In the genomic region with DNA sequence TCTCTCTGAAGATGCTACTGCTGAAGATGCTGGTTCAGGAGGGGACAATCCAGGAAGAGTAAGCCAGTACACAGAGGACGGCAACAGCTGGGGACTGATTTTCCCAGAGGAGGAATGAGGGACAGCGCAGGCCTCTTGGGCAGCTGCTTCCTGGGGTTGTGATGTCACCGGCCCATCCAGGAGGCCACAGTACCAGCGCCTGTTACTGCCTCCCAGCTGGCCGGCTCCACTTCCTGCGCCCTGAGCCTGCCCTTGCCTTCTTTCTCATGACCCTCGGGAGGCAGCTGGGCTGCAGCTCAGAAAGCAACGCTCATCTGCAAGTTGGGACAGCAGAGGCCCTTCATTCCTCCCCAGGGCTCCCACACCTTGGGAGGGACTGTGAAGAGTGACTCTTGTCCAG, we compare ENCODE assay signal across 11 cellular contexts. TPM values are rescaled to one million over a fixed set of nuclear protein-coding genes. Genes with fewer than 3 reads are reported as not detected.
DNase-seq lines count a peak whose midpoint lies in the region; ATAC-seq and TF ChIP-seq lines count a peak whose summit lies in the region.
"Had no signal": no experiment of that assay in that cellular context is flagged by ENCODE, and none has a peak within 500 bp of the region (broad histone marks: within the 10 kb centered on the region; RNA-seq: fewer than 3 reads in every experiment).

No MANE protein-coding gene starts in this region.

- H3K27ac Mint-ChIP-seq in natural killer cell treated with Interleukin-12 subunit alpha and Interleukin-12 subunit beta and Interleukin-15 and Interleukin-18, amount 100 ng/mL, for 72 hours = no peak overlapping the region
- no peak overlapping the region for H3K27ac Mint-ChIP-seq in activated CD8-positive, alpha-beta memory T cell treated with anti-CD3 and anti-CD28 coated beads, Interleukin-2, amount 10 ng/mL, durations not matched to agents 7 days and 5 days

- H3K4me3 ChIP-seq in cardiac fibroblast (replicated peaks in 1 of 2; ENCODE audit: low read depth in 2 of 2, low read length in 2 of 2) (no peak overlapping the region), skeletal muscle tissue (ENCODE audit: low read length in 3 of 3) (no peak overlapping the region)
- H3K4me3 ChIP-seq: suprapubic skin had no signal

- no peaks in the 10 kb centered on the region for H3K4me1 Mint-ChIP-seq in natural killer cell treated with Interleukin-12 subunit alpha and Interleukin-12 subunit beta and Interleukin-15 and Interleukin-18, amount 100 ng/mL, for 72 hours (ENCODE audit: low read depth in 2 of 2)
- peaks cover 27% of the 10 kb centered on the region for H3K4me1 Mint-ChIP-seq in activated CD8-positive, alpha-beta memory T cell treated with anti-CD3 and anti-CD28 coated beads, Interleukin-2, amount 10 ng/mL, durations not matched to agents 7 days and 5 days

- no peaks in the 10 kb centered on the region for H3K36me3 ChIP-seq in skeletal muscle tissue (ENCODE audit: control insufficient read depth in 3 of 3, insufficient read depth in 3 of 3, low read length in 3 of 3)
- H3K36me3 ChIP-seq: suprapubic skin had no signal

- CTCF ChIA-PET in activated CD8-positive, alpha-beta memory T cell treated with anti-CD3 and anti-CD28 coated beads, Interleukin-2, amount 10 ng/mL, durations not matched to agents 7 days and 5 days (lab: Charles Lee) = interaction anchor here (0.9 to 3.4 kb wide), 3 partner anchors 23 to 55 kb away, joined by 3 to 25 read pairs (median 3); no protein-coding TSS in a partner anchor

- peak overlapping the region; percentile 47 for H3K27ac ChIP-seq in skeletal muscle tissue (ENCODE audit: low read depth, low read length)
- H3K27ac ChIP-seq: suprapubic skin had no signal

- peaks cover 0 to 4% of the 10 kb centered on the region in 2 donors for H3K27me3 Mint-ChIP-seq in natural killer cell treated with Interleukin-12 subunit alpha and Interleukin-12 subunit beta and Interleukin-15 and Interleukin-18, amount 100 ng/mL, for 72 hours
- H3K27me3 Mint-ChIP-seq in activated CD8-positive, alpha-beta memory T cell treated with anti-CD3 and anti-CD28 coated beads, Interleukin-2, amount 10 ng/mL, durations not matched to agents 7 days and 5 days = peaks cover 5% of the 10 kb centered on the region

- peak; percentile 98 for DNase-seq in LHCN-M2 (ENCODE audit: low read depth)
- peak; percentile 79 to 86 for DNase-seq in cardiac fibroblast (ENCODE audit: low read depth in 2 of 2)
- no peak for DNase-seq in left lobe of liver (ENCODE audit: low spot score)
- DNase-seq in natural killer cell treated with Interleukin-12 subunit alpha and Interleukin-12 subunit beta and Interleukin-15 and Interleukin-18, amount 100 ng/mL, for 72 hours (ENCODE audit: low spot score) = no peak
- no peak for DNase-seq in activated CD8-positive, alpha-beta memory T cell treated with anti-CD3 and anti-CD28 coated beads, Interleukin-2, amount 10 ng/mL, durations not matched to agents 7 days and 5 days
- no peak for DNase-seq in SIG-M5 (lab: John Stamatoyannopoulos, UW)
- DNase-seq: NCI-H526 treated with DMSO at 0.1 percent for 48 hours; stimulated activated CD4-positive, alpha-beta T cell treated with anti-CD3 and anti-CD28 coated beads, Interleukin-12 subunit alpha, Interleukin-12 subunit beta, amount 100 ng/mL, for 4 hours had no signal

- H3K9ac ChIP-seq in skeletal muscle tissue (ENCODE audit: low read depth in 1 of 3, low read length in 3 of 3) = peak overlapping the region in 2 of 3 donors; percentile 40 to 51

- H3K4me1 ChIP-seq in skeletal muscle tissue (ENCODE audit: control insufficient read depth in 3 of 3, insufficient read depth in 3 of 3, low read length in 3 of 3) = peaks cover 30 to 40% (median 39%) of the 10 kb centered on the region in 3 donors

- H3K9me3 ChIP-seq in skeletal muscle tissue (ENCODE audit: control insufficient read depth in 3 of 3, low read length in 3 of 3) = no peaks in the 10 kb centered on the region
- H3K9me3 ChIP-seq: suprapubic skin had no signal

- H3K27me3 ChIP-seq in skeletal muscle tissue (ENCODE audit: control insufficient read depth in 3 of 3, insufficient read depth in 3 of 3, low read length in 3 of 3) = no peaks in the 10 kb centered on the region
- H3K27me3 ChIP-seq: suprapubic skin had no signal

- no peaks in the 10 kb centered on the region for H3K36me3 Mint-ChIP-seq in natural killer cell treated with Interleukin-12 subunit alpha and Interleukin-12 subunit beta and Interleukin-15 and Interleukin-18, amount 100 ng/mL, for 72 hours
- no peaks in the 10 kb centered on the region for H3K36me3 Mint-ChIP-seq in activated CD8-positive, alpha-beta memory T cell treated with anti-CD3 and anti-CD28 coated beads, Interleukin-2, amount 10 ng/mL, durations not matched to agents 7 days and 5 days

- no peak overlapping the region for H3K4me3 Mint-ChIP-seq in natural killer cell treated with Interleukin-12 subunit alpha and Interleukin-12 subunit beta and Interleukin-15 and Interleukin-18, amount 100 ng/mL, for 72 hours
- no peak overlapping the region for H3K4me3 Mint-ChIP-seq in activated CD8-positive, alpha-beta memory T cell treated with anti-CD3 and anti-CD28 coated beads, Interleukin-2, amount 10 ng/mL, durations not matched to agents 7 days and 5 days

- TF ChIP-seq CTCF in cardiac fibroblast (IDR thresholded peaks at IDR 0.05; ENCODE audit: low read depth, low read length) = no peak

- ATAC-seq in left lobe of liver (peak; percentile 60), GM21526 (IDR thresholded peaks at IDR 0.05; ENCODE audit: low FRiP score, unreplicated experiment) (no peak)
- ATAC-seq in natural killer cell treated with Interleukin-12 subunit alpha and Interleukin-12 subunit beta and Interleukin-15 and Interleukin-18, amount 100 ng/mL, for 72 hours = no peak
- ATAC-seq in activated CD8-positive, alpha-beta memory T cell treated with anti-CD3 and anti-CD28 coated beads, Interleukin-2, amount 10 ng/mL, durations not matched to agents 7 days and 5 days = no peak

- H3K9me3 Mint-ChIP-seq in natural killer cell treated with Interleukin-12 subunit alpha and Interleukin-12 subunit beta and Interleukin-15 and Interleukin-18, amount 100 ng/mL, for 72 hours = no peaks in the 10 kb centered on the region
- no peaks in the 10 kb centered on the region for H3K9me3 Mint-ChIP-seq in activated CD8-positive, alpha-beta memory T cell treated with anti-CD3 and anti-CD28 coated beads, Interleukin-2, amount 10 ng/mL, durations not matched to agents 7 days and 5 days (ENCODE audit: low read depth)

RNA-seq across cellular contexts. Expression of gene ID3, which starts 21.9 kb away (rescaled TPM):
- total RNA-seq in LHCN-M2 (2014; rRNA removed) = 335 and 553 TPM in 2 replicates
- polyA plus RNA-seq in LHCN-M2 (2012) = 331 TPM
- 19.7 TPM for total RNA-seq in left lobe of liver
- total RNA-seq in skeletal muscle tissue = 120 TPM
- 1 to 10 TPM; 2.6 to 5.0 TPM for total RNA-seq in natural killer cell treated with Interleukin-12 subunit alpha and Interleukin-12 subunit beta and Interleukin-15 and Interleukin-18, amount 100 ng/mL, for 72 hours
- 10 to 100 TPM; 14.4 to 34.2 TPM for total RNA-seq in activated CD8-positive, alpha-beta memory T cell treated with anti-CD3 and anti-CD28 coated beads, Interleukin-2, amount 10 ng/mL, durations not matched to agents 7 days and 5 days

RNA-seq across cellular contexts. Expression of gene E2F2, which starts 50.2 kb away (rescaled TPM):
- 6.2 and 6.6 TPM in 2 replicates for total RNA-seq in LHCN-M2 (2014; rRNA removed)
- polyA plus RNA-seq in LHCN-M2 (2012) = 1.3 TPM
- 0.15 TPM for total RNA-seq in left lobe of liver
- 5.7 TPM for total RNA-seq in skeletal muscle tissue
- total RNA-seq in natural killer cell treated with Interleukin-12 subunit alpha and Interleukin-12 subunit beta and Interleukin-15 and Interleukin-18, amount 100 ng/mL, for 72 hours = 10 to 100 TPM; 10.7 to 15.5 TPM
- 100 to 1,000 TPM in 1 of 2 experiments, 10 to 100 TPM in 1; 77.4 to 103 TPM for total RNA-seq in activated CD8-positive, alpha-beta memory T cell treated with anti-CD3 and anti-CD28 coated beads, Interleukin-2, amount 10 ng/mL, durations not matched to agents 7 days and 5 days

Comparison
In these comparisons a context has a peak if more than half of its experiments do, and no peak if none do; other contexts are left out.
1. DNase-seq: peak in LHCN-M2 (single experiment) and cardiac fibroblast (2 of 2); none in left lobe of liver (single experiment), natural killer cell treated with Interleukin-12 subunit alpha and Interleukin-12 subunit beta and Interleukin-15 and Interleukin-18, amount 100 ng/mL, for 72 hours (single experiment), activated CD8-positive, alpha-beta memory T cell treated with anti-CD3 and anti-CD28 coated beads, Interleukin-2, amount 10 ng/mL, durations not matched to agents 7 days and 5 days (single experiment) and SIG-M5 (single experiment).
2. RNA of gene E2F2, which starts 50.2 kb away (total RNA-seq): 77.4 to 103 TPM in activated CD8-positive, alpha-beta memory T cell treated with anti-CD3 and anti-CD28 coated beads, Interleukin-2, amount 10 ng/mL, durations not matched to agents 7 days and 5 days; 10.7 to 15.5 TPM in natural killer cell treated with Interleukin-12 subunit alpha and Interleukin-12 subunit beta and Interleukin-15 and Interleukin-18, amount 100 ng/mL, for 72 hours, 6.2 to 6.6 TPM in LHCN-M2, 5.7 TPM in skeletal muscle tissue (single experiment) and 0.15 TPM in left lobe of liver (single experiment); every median in the first group is over 4 times any median in the second.